In the genomic region with DNA sequence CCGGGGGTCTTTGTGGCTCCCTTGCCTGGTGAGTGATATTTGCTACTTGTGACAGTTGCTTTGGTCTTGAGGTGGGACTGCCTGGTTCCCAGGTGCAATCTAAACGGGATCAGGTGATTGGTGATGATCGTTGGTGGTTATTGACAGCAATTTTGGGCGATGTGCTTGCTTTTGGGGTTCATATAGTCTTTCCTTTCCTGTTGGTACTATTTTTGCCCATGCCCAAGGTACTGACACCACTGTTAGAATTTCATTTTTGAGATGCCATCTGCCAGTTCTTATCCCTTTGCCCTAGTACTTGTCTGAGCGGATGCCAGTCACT, we compare ENCODE assay signal across 8 cellular contexts. TPM values are rescaled to one million over a fixed set of nuclear protein-coding genes. Genes with fewer than 3 reads are reported as not detected.
DNase-seq lines count a peak whose midpoint lies in the region; ATAC-seq and TF ChIP-seq lines count a peak whose summit lies in the region.

No MANE protein-coding gene starts in this region.

- peak; percentile 4 for ATAC-seq in central memory CD8-positive, alpha-beta T cell (replicated peaks; ENCODE audit: extremely low read depth, poor library complexity, severe bottlenecking)

- DNase-seq in AG04450 (ENCODE audit: low read depth, low spot score) (no peak), COLO829 (ENCODE audit: low spot score) (no peak), GM03348 (ENCODE audit: low spot score) (no peak)
- peak in 1 of 2 donors; percentile 15 for DNase-seq in central memory CD8-positive, alpha-beta T cell (ENCODE audit: low spot score in 2 of 2)
- no peak for DNase-seq in activated CD4-positive, CD25-positive, alpha-beta regulatory T cell (lab: John Stamatoyannopoulos, UW)
- DNase-seq in NK-92 treated with Interleukin-12 subunit alpha and Interleukin-12 subunit beta, amount 100 ng/mL, for 24 hours (lab: John Stamatoyannopoulos, UW) = no peak

- peaks cover 45% of the 10 kb centered on the region for H3K4me1 Mint-ChIP-seq in central memory CD8-positive, alpha-beta T cell

- H3K27ac Mint-ChIP-seq in central memory CD8-positive, alpha-beta T cell (ENCODE audit: low read depth) = peak overlapping the region; percentile 96

- H3K36me3 ChIP-seq in KOPT-K1 (ENCODE audit: insufficient read depth, low read length) = peaks cover 7% of the 10 kb centered on the region; the same call in 1 of the 2 replicates
- no peaks in the 10 kb centered on the region for H3K36me3 ChIP-seq in muscle layer of colon (ENCODE audit: insufficient read depth, low read length)

- peak overlapping the region; percentile 75 for H3K9ac ChIP-seq in muscle layer of colon (ENCODE audit: low read length)

- H3K9me3 Mint-ChIP-seq in central memory CD8-positive, alpha-beta T cell = peaks cover 4% of the 10 kb centered on the region

- peaks cover 15% of the 10 kb centered on the region for H3K4me1 ChIP-seq in muscle layer of colon (ENCODE audit: insufficient read depth, low read length)

- peaks cover 4% of the 10 kb centered on the region; the same call in 1 of the 2 replicates for H3K9me3 ChIP-seq in AG04450 (ENCODE audit: control insufficient read depth, insufficient read depth, low read length)
- peaks cover 8% of the 10 kb centered on the region for H3K9me3 ChIP-seq in KOPT-K1 (ENCODE audit: insufficient read depth, low read length, poor library complexity, severe bottlenecking)
- no peaks in the 10 kb centered on the region for H3K9me3 ChIP-seq in muscle layer of colon (ENCODE audit: low read length)

- no peaks in the 10 kb centered on the region for H3K27me3 Mint-ChIP-seq in central memory CD8-positive, alpha-beta T cell

- H3K27ac ChIP-seq in AG04450 (ENCODE audit: low read depth, low read length) (no peak overlapping the region), KOPT-K1 (ENCODE audit: low read depth, low read length, poor library complexity, severe bottlenecking) (peak overlapping the region; percentile 87), muscle layer of colon (ENCODE audit: low read depth, low read length) (peak overlapping the region; percentile 97)

- CTCF ChIA-PET in AG04450 (lab: Charles Lee) = interaction anchor here (1.2 kb wide), 1 partner anchor 12 kb away, joined by 3 read pairs; no protein-coding TSS in a partner anchor

- TF ChIP-seq CTCF in AG04450 (IDR thresholded peaks at IDR 0.05; ENCODE audit: low read depth, low read length) = no peak

- POLR2A ChIA-PET in AG04450 (lab: Yijun Ruan, JAX) = no interaction called here

- peaks cover 12% of the 10 kb centered on the region for H3K36me3 Mint-ChIP-seq in central memory CD8-positive, alpha-beta T cell (ENCODE audit: insufficient read depth)

- H3K4me3 Mint-ChIP-seq in central memory CD8-positive, alpha-beta T cell = peak overlapping the region; percentile 91

- H3K27me3 ChIP-seq in AG04450 (ENCODE audit: control insufficient read depth, insufficient read depth, low read length) = no peaks in the 10 kb centered on the region
- H3K27me3 ChIP-seq in muscle layer of colon (ENCODE audit: control insufficient read depth in 1 of 2, insufficient read depth in 2 of 2, low read length in 2 of 2) = no peaks in the 10 kb centered on the region

- peak overlapping the region; percentile 94 for H3K4me3 ChIP-seq in AG04450 (ENCODE audit: low read depth, low read length)
- peak overlapping the region; percentile 81 to 95 for H3K4me3 ChIP-seq in muscle layer of colon (ENCODE audit: low read depth in 1 of 2, low read length in 2 of 2)

RNA-seq across cellular contexts. Expression of a gene that starts 0.6 kb away (rescaled TPM):
- 8.1 and 9.8 TPM in 2 replicates for polyA plus RNA-seq in AG04450 (2011; rRNA removed)
- polyA minus RNA-seq in AG04450 (2011; rRNA and poly(A)+ RNA removed) = 48.8 and 52.4 TPM in 2 replicates

RNA-seq across cellular contexts. Expression of a gene that starts 13.3 kb away (rescaled TPM):
- polyA plus RNA-seq in AG04450 (2011; rRNA removed) = 89.6 and 133 TPM in 2 replicates
- 22.4 and 43.1 TPM in 2 replicates for polyA minus RNA-seq in AG04450 (2011; rRNA and poly(A)+ RNA removed)
